8 cellular contexts compared by ENCODE assay signal in the genomic region with DNA sequence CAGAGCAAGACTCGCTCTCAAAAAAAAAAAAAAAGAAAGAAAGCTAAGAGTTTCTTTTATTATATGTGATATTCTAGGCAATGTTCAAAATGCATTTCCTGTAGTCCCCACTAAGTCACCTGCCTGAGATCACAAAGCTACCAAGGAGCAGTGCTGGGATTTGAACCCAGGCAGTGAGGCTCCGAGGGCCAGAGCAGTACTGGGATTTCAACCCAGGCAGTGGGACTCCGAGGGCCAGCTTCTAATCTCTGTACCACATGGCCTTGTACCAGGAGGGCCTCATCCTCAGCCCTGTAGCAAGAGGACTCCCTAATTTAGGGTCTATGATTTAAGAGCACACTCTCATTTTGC. TPM values are rescaled to one million over a fixed set of nuclear protein-coding genes. Genes with fewer than 3 reads are reported as not detected.
DNase-seq lines count a peak whose midpoint lies in the region; ATAC-seq and TF ChIP-seq lines count a peak whose summit lies in the region.

No MANE protein-coding gene starts in this region.

- RAD21 ChIA-PET in HCT116 (lab: Charles Lee; ENCODE audit: low non-redundant PET in 1 of 2, low total read pairs in 2 of 2, uncharacterized antibody in 2 of 2, unreplicated experiment in 2 of 2): interaction anchor here in 1 of 2 experiments (0.7 kb wide), 2 partner anchors 13 to 781 kb away, joined by 3 read pairs; no protein-coding TSS in a partner anchor

- TF ChIP-seq POLR2A in HCT116 (IDR thresholded peaks at IDR 0.05; ENCODE audit: borderline replicate concordance, extremely low read depth, insufficient read depth, insufficient read length): no peak

- no peaks in the 10 kb centered on the region for H3K9me3 Mint-ChIP-seq in activated T-helper 17 cell treated with anti-CD3 and anti-CD28 coated beads, Interleukin-2, amount 50 U/mL, for 72 hours

- H3K36me3 ChIP-seq in HCT116 (ENCODE audit: control insufficient read depth in 1 of 2, insufficient read depth in 2 of 2, low read length in 2 of 2) (no peaks in the 10 kb centered on the region), iPS-15b (ENCODE audit: control insufficient read depth, insufficient read depth, low read length) (peaks cover 1% of the 10 kb centered on the region), skeletal muscle satellite cell (ENCODE audit: insufficient read depth, low read length) (peaks cover 20% of the 10 kb centered on the region)

- H3K36me3 Mint-ChIP-seq in activated T-helper 17 cell treated with anti-CD3 and anti-CD28 coated beads, Interleukin-2, amount 50 U/mL, for 72 hours (ENCODE audit: low read depth): peaks cover 25% of the 10 kb centered on the region

- no peaks in the 10 kb centered on the region for H3K9me2 ChIP-seq in HCT116 (ENCODE audit: insufficient read depth)

- peak overlapping the region; percentile 80 for H3K4me3 Mint-ChIP-seq in activated T-helper 17 cell treated with anti-CD3 and anti-CD28 coated beads, Interleukin-2, amount 50 U/mL, for 72 hours

- intact Hi-C loops in HCT116 (cut with micrococcal nuclease): loop anchor here (5.0 kb wide), 3 partner anchors 44 to 114 kb away; no protein-coding TSS in a partner anchor

- BruUV-seq in HCT116 (replicated peaks; lab: Mats Ljungman, UMichigan): no TSS peak

- DNase-seq in HCT116 (ENCODE audit: low read depth, low spot score): no peak
- DNase-seq in DMS79 treated with DMSO at 0.1 percent for 48 hours (lab: John Stamatoyannopoulos, UW): no peak
- DNase-seq in islet precursor cell: no peak
- no peak for DNase-seq in NCI-H2081 treated with DMSO at 0.1 percent for 48 hours (lab: John Stamatoyannopoulos, UW)

- H3K4me1 Mint-ChIP-seq in activated T-helper 17 cell treated with anti-CD3 and anti-CD28 coated beads, Interleukin-2, amount 50 U/mL, for 72 hours: peaks cover 36% of the 10 kb centered on the region

- H3K27me3 ChIP-seq in HCT116 (ENCODE audit: insufficient read depth, low read length): no peaks in the 10 kb centered on the region
- H3K27me3 ChIP-seq in iPS-15b (ENCODE audit: control insufficient read depth, insufficient read depth, low read length): no peaks in the 10 kb centered on the region
- H3K27me3 ChIP-seq in skeletal muscle satellite cell (ENCODE audit: control insufficient read depth, insufficient read depth, low read length): no peaks in the 10 kb centered on the region

- peaks cover 95% of the 10 kb centered on the region for H3K79me2 ChIP-seq in HCT116 (ENCODE audit: insufficient read depth, low read length)

- peak overlapping the region; percentile 92 for H3K27ac ChIP-seq in HCT116 (ENCODE audit: low read depth, low read length)

- CTCF ChIA-PET in HCT116 (lab: Charles Lee): interaction anchor here (1.0 to 2.4 kb wide), 3 partner anchors 67 to 304 kb away, joined by 3 to 14 read pairs (median 4); no protein-coding TSS in a partner anchor

- POLR2A ChIA-PET in HCT116 (lab: Charles Lee): interaction anchor here (1.3 to 3.6 kb wide), 7 partner anchors 11 to 185 kb away, joined by 3 to 65 read pairs (median 6); a partner anchor contains a TSS

- peak overlapping the region; percentile 28 to 51 for H3K4me3 ChIP-seq in HCT116 (replicated peaks in 1 of 2; ENCODE audit: low read depth in 1 of 2, low read length in 2 of 2)
- no peak overlapping the region for H3K4me3 ChIP-seq in iPS-15b (ENCODE audit: low read depth, low read length)
- H3K4me3 ChIP-seq in skeletal muscle satellite cell (ENCODE audit: low read length): peak overlapping the region; percentile 25

- no peak for TF ChIP-seq CTCF in HCT116 (IDR thresholded peaks at IDR 0.05 in 2 of 3, conservative IDR thresholded peaks at IDR 0.05 in 1 of 3; ENCODE audit: borderline replicate concordance in 1 of 3, insufficient read depth in 1 of 3, low read depth in 2 of 3, low read length in 2 of 3)

- H3K9ac ChIP-seq in HCT116 (ENCODE audit: low read length) (peak overlapping the region; percentile 80), iPS-15b (ENCODE audit: low read depth, low read length) (peak overlapping the region; percentile 66), skeletal muscle satellite cell (ENCODE audit: low read depth, low read length) (peak overlapping the region; percentile 95)

- peak overlapping the region; percentile 95 for H3K27ac Mint-ChIP-seq in activated T-helper 17 cell treated with anti-CD3 and anti-CD28 coated beads, Interleukin-2, amount 50 U/mL, for 72 hours

- H3K4me2 ChIP-seq in HCT116 (ENCODE audit: low read length) (peak overlapping the region; percentile 88), skeletal muscle satellite cell (ENCODE audit: low read length) (peak overlapping the region; percentile 49)

- H3K4me1 ChIP-seq in HCT116 (ENCODE audit: control insufficient read depth in 1 of 2, insufficient read depth in 2 of 2, low read length in 2 of 2) (peaks cover 76 to 81% of the 10 kb centered on the region in 2 experiments), iPS-15b (ENCODE audit: control insufficient read depth, insufficient read depth, low read length) (peaks cover 62% of the 10 kb centered on the region), skeletal muscle satellite cell (ENCODE audit: control insufficient read depth, insufficient read depth, low read length) (peaks cover 69% of the 10 kb centered on the region)

- H2AFZ ChIP-seq in HCT116 (ENCODE audit: low read depth, low read length, poor library complexity, severe bottlenecking): no peak overlapping the region

- no peak for TF ChIP-seq RAD21 in HCT116 (IDR thresholded peaks at IDR 0.05; ENCODE audit: low read depth)

- H3K9me3 ChIP-seq in HCT116 (ENCODE audit: control insufficient read depth in 1 of 2, insufficient read depth in 1 of 2, low read depth in 1 of 2, low read length in 2 of 2) (no peaks in the 10 kb centered on the region), iPS-15b (ENCODE audit: control insufficient read depth, insufficient read depth, low read length) (no peaks in the 10 kb centered on the region), skeletal muscle satellite cell (replicated peaks; ENCODE audit: low read length) (no peaks in the 10 kb centered on the region)

- H4K20me1 ChIP-seq in HCT116 (ENCODE audit: insufficient read depth): no peaks in the 10 kb centered on the region

- ATAC-seq in HCT116 (peak; percentile 4), HG03108 (IDR thresholded peaks at IDR 0.05; ENCODE audit: unreplicated experiment) (no peak)
- no peak for ATAC-seq in activated T-helper 17 cell treated with anti-CD3 and anti-CD28 coated beads, Interleukin-2, amount 50 U/mL, for 72 hours (replicated peaks)

- no peaks in the 10 kb centered on the region for H3K27me3 Mint-ChIP-seq in activated T-helper 17 cell treated with anti-CD3 and anti-CD28 coated beads, Interleukin-2, amount 50 U/mL, for 72 hours

TF ChIP-seq in HCT116, 20 proteins besides CTCF, POLR2A, EP300 and RAD21:
- no peak for TF ChIP-seq TCF7L2 (IDR thresholded peaks at IDR 0.05; ENCODE audit: borderline replicate concordance, extremely low read depth, insufficient read depth, insufficient read length)
- TF ChIP-seq, protein P1, sequence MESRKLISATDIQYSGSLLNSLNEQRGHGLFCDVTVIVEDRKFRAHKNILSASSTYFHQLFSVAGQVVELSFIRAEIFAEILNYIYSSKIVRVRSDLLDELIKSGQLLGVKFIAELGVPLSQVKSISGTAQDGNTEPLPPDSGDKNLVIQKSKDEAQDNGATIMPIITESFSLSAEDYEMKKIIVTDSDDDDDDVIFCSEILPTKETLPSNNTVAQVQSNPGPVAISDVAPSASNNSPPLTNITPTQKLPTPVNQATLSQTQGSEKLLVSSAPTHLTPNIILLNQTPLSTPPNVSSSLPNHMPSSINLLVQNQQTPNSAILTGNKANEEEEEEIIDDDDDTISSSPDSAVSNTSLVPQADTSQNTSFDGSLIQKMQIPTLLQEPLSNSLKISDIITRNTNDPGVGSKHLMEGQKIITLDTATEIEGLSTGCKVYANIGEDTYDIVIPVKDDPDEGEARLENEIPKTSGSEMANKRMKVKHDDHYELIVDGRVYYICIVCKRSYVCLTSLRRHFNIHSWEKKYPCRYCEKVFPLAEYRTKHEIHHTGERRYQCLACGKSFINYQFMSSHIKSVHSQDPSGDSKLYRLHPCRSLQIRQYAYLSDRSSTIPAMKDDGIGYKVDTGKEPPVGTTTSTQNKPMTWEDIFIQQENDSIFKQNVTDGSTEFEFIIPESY (IDR thresholded peaks at IDR 0.05; ENCODE audit: extremely low read depth, insufficient replicate concordance, low read length): no peak
- TF ChIP-seq EZH2phosphoT487 (IDR thresholded peaks at IDR 0.05; ENCODE audit: borderline replicate concordance): no peak
- TF ChIP-seq FOSL1 (IDR thresholded peaks at IDR 0.05; ENCODE audit: low read depth): no peak
- no peak for TF ChIP-seq CBX3 (IDR thresholded peaks at IDR 0.05; ENCODE audit: low read depth)
- no peak for TF ChIP-seq POLR2AphosphoS5 (IDR thresholded peaks at IDR 0.05; ENCODE audit: low read depth, low read length)
- no peak for TF ChIP-seq SIN3A (IDR thresholded peaks at IDR 0.05; ENCODE audit: low read depth)
- TF ChIP-seq, protein P2, sequence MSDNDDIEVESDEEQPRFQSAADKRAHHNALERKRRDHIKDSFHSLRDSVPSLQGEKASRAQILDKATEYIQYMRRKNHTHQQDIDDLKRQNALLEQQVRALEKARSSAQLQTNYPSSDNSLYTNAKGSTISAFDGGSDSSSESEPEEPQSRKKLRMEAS (IDR thresholded peaks at IDR 0.05): no peak
- TF ChIP-seq, protein P3, sequence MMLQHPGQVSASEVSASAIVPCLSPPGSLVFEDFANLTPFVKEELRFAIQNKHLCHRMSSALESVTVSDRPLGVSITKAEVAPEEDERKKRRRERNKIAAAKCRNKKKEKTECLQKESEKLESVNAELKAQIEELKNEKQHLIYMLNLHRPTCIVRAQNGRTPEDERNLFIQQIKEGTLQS (IDR thresholded peaks at IDR 0.05): no peak
- no peak for TF ChIP-seq JUND (IDR thresholded peaks at IDR 0.05)
- TF ChIP-seq CEBPB (IDR thresholded peaks at IDR 0.05; ENCODE audit: low read depth): no peak
- no peak for TF ChIP-seq ELF1 (IDR thresholded peaks at IDR 0.05; ENCODE audit: borderline replicate concordance, low read depth)
- TF ChIP-seq SRF (IDR thresholded peaks at IDR 0.05; ENCODE audit: low read depth): no peak
- TF ChIP-seq ZFX (IDR thresholded peaks at IDR 0.05): no peak

RNA-seq across cellular contexts. Expression of a gene that starts 39.7 kb away (rescaled TPM):
- 29.0 TPM for total RNA-seq in HCT116 (2021; ENCODE audit: unreplicated experiment)
- polyA plus RNA-seq in HCT116 (2012): 16.1 and 18.2 TPM in 2 replicates
- 10 to 100 TPM; 35.3 to 39.4 TPM for total RNA-seq in activated T-helper 17 cell treated with anti-CD3 and anti-CD28 coated beads, Interleukin-2, amount 50 U/mL, for 72 hours
- total RNA-seq in skeletal muscle satellite cell (2012; rRNA removed): 40.1 and 50.0 TPM in 2 replicates
